ENCODE assay signal across 17 cellular contexts in the genomic region with DNA sequence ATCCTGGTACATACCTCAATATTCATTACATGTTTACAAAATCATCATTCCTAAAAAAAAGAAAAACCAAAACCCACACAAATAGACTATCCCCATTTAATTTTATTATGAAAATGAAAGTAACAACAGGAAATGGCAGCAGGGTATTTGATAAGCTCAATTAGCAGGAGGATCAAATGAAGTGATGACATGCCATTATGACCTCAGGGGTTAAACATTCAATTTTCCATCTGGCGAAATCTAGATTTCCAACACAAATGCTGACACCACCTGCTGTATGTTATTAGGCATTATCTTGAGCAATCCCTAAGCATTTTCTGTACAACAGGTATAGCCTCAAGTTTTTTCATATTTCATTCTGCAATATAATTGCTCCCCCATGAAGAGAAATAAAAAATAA. TPM values are rescaled to one million over a fixed set of nuclear protein-coding genes. Genes with fewer than 3 reads are reported as not detected.
DNase-seq lines count a peak whose midpoint lies in the region; ATAC-seq, FAIRE-seq and TF ChIP-seq lines count a peak whose summit lies in the region.
"Had no signal": no experiment of that assay in that cellular context is flagged by ENCODE, and none has a peak within 500 bp of the region (broad histone marks: within the 10 kb centered on the region; RNA-seq: fewer than 3 reads in every experiment).

No MANE protein-coding gene starts in this region.

- FAIRE-seq in bronchial epithelial cell (lab: Jason Lieb, UNC) = no peak
- FAIRE-seq in frontal cortex (lab: Jason Lieb, UNC) = no peak

- H3K9me3 Mint-ChIP-seq in activated naive CD8-positive, alpha-beta T cell (ENCODE audit: low read depth) = no peaks in the 10 kb centered on the region
- no peaks in the 10 kb centered on the region for H3K9me3 Mint-ChIP-seq in activated naive CD8-positive, alpha-beta T cell treated with anti-CD3 and anti-CD28 coated beads, Interleukin-2, amount 50 U/mL, for 24 hours
- no peaks in the 10 kb centered on the region for H3K9me3 Mint-ChIP-seq in progenitor cell of endocrine pancreas (ENCODE audit: low read depth)
- H3K9me3 Mint-ChIP-seq: T-helper 1 cell treated with Interleukin-12 subunit alpha and Interleukin-12 subunit beta and Interleukin-4 antibody, amounts not matched to agents 30 μg/mL and 1 μg/mL, for 36 hours had no signal

- peaks cover 19% of the 10 kb centered on the region for H3K4me1 Mint-ChIP-seq in activated naive CD8-positive, alpha-beta T cell (ENCODE audit: low read depth)
- H3K4me1 Mint-ChIP-seq in activated naive CD8-positive, alpha-beta T cell treated with anti-CD3 and anti-CD28 coated beads, Interleukin-2, amount 50 U/mL, for 24 hours = peaks cover 13% of the 10 kb centered on the region
- H3K4me1 Mint-ChIP-seq in progenitor cell of endocrine pancreas (ENCODE audit: low read depth) = no peaks in the 10 kb centered on the region

- peak overlapping the region; percentile 35 for H3K4me3 Mint-ChIP-seq in activated naive CD8-positive, alpha-beta T cell
- no peak overlapping the region for H3K4me3 Mint-ChIP-seq in activated naive CD8-positive, alpha-beta T cell treated with anti-CD3 and anti-CD28 coated beads, Interleukin-2, amount 50 U/mL, for 24 hours
- no peak overlapping the region for H3K4me3 Mint-ChIP-seq in progenitor cell of endocrine pancreas (ENCODE audit: low read depth)
- H3K4me3 Mint-ChIP-seq: T-helper 1 cell treated with Interleukin-12 subunit alpha and Interleukin-12 subunit beta and Interleukin-4 antibody, amounts not matched to agents 30 μg/mL and 1 μg/mL, for 36 hours had no signal

- H3K27ac Mint-ChIP-seq in activated naive CD8-positive, alpha-beta T cell = peak overlapping the region; percentile 46
- no peak overlapping the region for H3K27ac Mint-ChIP-seq in activated naive CD8-positive, alpha-beta T cell treated with anti-CD3 and anti-CD28 coated beads, Interleukin-2, amount 50 U/mL, for 24 hours
- peak overlapping the region; percentile 63 for H3K27ac Mint-ChIP-seq in progenitor cell of endocrine pancreas
- H3K27ac Mint-ChIP-seq: T-helper 1 cell treated with Interleukin-12 subunit alpha and Interleukin-12 subunit beta and Interleukin-4 antibody, amounts not matched to agents 30 μg/mL and 1 μg/mL, for 36 hours had no signal

- H3K36me3 Mint-ChIP-seq in activated naive CD8-positive, alpha-beta T cell = peaks cover 29% of the 10 kb centered on the region
- H3K36me3 Mint-ChIP-seq in activated naive CD8-positive, alpha-beta T cell treated with anti-CD3 and anti-CD28 coated beads, Interleukin-2, amount 50 U/mL, for 24 hours (ENCODE audit: low read depth) = peaks cover 49% of the 10 kb centered on the region
- peaks cover 8% of the 10 kb centered on the region for H3K36me3 Mint-ChIP-seq in progenitor cell of endocrine pancreas (ENCODE audit: insufficient read depth)

- ATAC-seq in activated naive CD8-positive, alpha-beta T cell treated with anti-CD3 and anti-CD28 coated beads, Interleukin-2, amount 50 U/mL, for 24 hours = no peak
- no peak for ATAC-seq in HG03457 (IDR thresholded peaks at IDR 0.05; ENCODE audit: unreplicated experiment)
- no peak for ATAC-seq in GM18498 (IDR thresholded peaks at IDR 0.05; ENCODE audit: unreplicated experiment)
- ATAC-seq: left lobe of liver had no signal

- peaks cover 1% of the 10 kb centered on the region for H3K36me3 ChIP-seq in bronchial epithelial cell (ENCODE audit: control insufficient read depth, insufficient read depth, low read length)

- H3K27me3 Mint-ChIP-seq in activated naive CD8-positive, alpha-beta T cell = no peaks in the 10 kb centered on the region
- no peaks in the 10 kb centered on the region for H3K27me3 Mint-ChIP-seq in activated naive CD8-positive, alpha-beta T cell treated with anti-CD3 and anti-CD28 coated beads, Interleukin-2, amount 50 U/mL, for 24 hours
- H3K27me3 Mint-ChIP-seq in progenitor cell of endocrine pancreas = no peaks in the 10 kb centered on the region

- H3K4me3 ChIP-seq in bronchial epithelial cell (ENCODE audit: low read depth, low read length) = no peak overlapping the region
- H3K4me3 ChIP-seq: hepatocyte had no signal

- TF ChIP-seq CTCF in bronchial epithelial cell (IDR thresholded peaks at IDR 0.05; ENCODE audit: insufficient read depth, low read length, severe bottlenecking) (no peak), progenitor cell of endocrine pancreas (IDR thresholded peaks at IDR 0.05; ENCODE audit: unreplicated experiment) (no peak)

- DNase-seq in activated naive CD8-positive, alpha-beta T cell treated with anti-CD3 and anti-CD28 coated beads, Interleukin-2, amount 50 U/mL, for 24 hours = no peak
- DNase-seq in LHCN-M2 (ENCODE audit: low read depth) (peak; percentile 21), bronchial epithelial cell (ENCODE audit: low read depth) (peak; percentile 26), progenitor cell of endocrine pancreas (ENCODE audit: low spot score, unreplicated experiment) (no peak), frontal cortex (ENCODE audit: low spot score in 2 of 2) (no peak)
- DNase-seq: activated CD4-positive, alpha-beta T cell treated with anti-CD3 and anti-CD28 coated beads, Interleukin-2, amount 50 U/mL, for 4 hours; activated effector memory CD4-positive, alpha-beta T cell treated with Interleukin-2 at 50 U/mL for 16 hours; central memory CD4-positive, alpha-beta T cell; DND-41; erythroblast; MM.1S had no signal

- H3K27me3 ChIP-seq in bronchial epithelial cell (ENCODE audit: control insufficient read depth, insufficient read depth, low read length) = no peaks in the 10 kb centered on the region
- H3K27me3 ChIP-seq: hepatocyte had no signal

RNA-seq across cellular contexts. Expression of gene SHQ1, which starts 57.1 kb away (rescaled TPM):
- total RNA-seq in LHCN-M2 (2014; rRNA removed) (20.3 and 21.6 TPM in 2 replicates), bronchial epithelial cell (14.6 and 17.6 TPM in 2 replicates), progenitor cell of endocrine pancreas (19.4 and 26.5 TPM in 2 replicates), frontal cortex (15.9 TPM)
- polyA plus RNA-seq in LHCN-M2 (2012) = 9.1 TPM

Comparison
In these comparisons a context has a peak if more than half of its experiments do, and no peak if none do; other contexts are left out.
1. DNase-seq: peak in LHCN-M2 (single experiment) and bronchial epithelial cell (single experiment); none in activated naive CD8-positive, alpha-beta T cell treated with anti-CD3 and anti-CD28 coated beads, Interleukin-2, amount 50 U/mL, for 24 hours (single experiment), progenitor cell of endocrine pancreas (single experiment) and frontal cortex (0 of 2).